ENCODE assay signal across 15 cellular contexts in genomic region chr5:79193643-79194042, GRCh38.
DNase-seq lines count a peak whose midpoint lies in the region; ATAC-seq and TF ChIP-seq lines count a peak whose summit lies in the region.
"Had no signal": no experiment of that assay in that cellular context is flagged by ENCODE, and none has a peak within 500 bp of the region (broad histone marks: within the 10 kb centered on the region; RNA-seq: fewer than 3 reads in every experiment).

No MANE protein-coding gene starts in this region.

- peak; percentile 46 for DNase-seq in NK-92 treated with Interleukin-12 subunit alpha and Interleukin-12 subunit beta, amount 100 ng/mL, for 24 hours (lab: John Stamatoyannopoulos, UW)
- DNase-seq in NK-92 (lab: John Stamatoyannopoulos, UW; ENCODE audit: unreplicated experiment) (no peak), adipocyte (ENCODE audit: low read depth) (peak; percentile 36), foreskin fibroblast (peak; percentile 10 to 56), KG1 (lab: John Stamatoyannopoulos, UW) (no peak), NCI-H82 treated with DMSO at 0.1 percent for 48 hours (lab: John Stamatoyannopoulos, UW; ENCODE audit: unreplicated experiment) (no peak), COLO829 (ENCODE audit: low spot score) (no peak)
- DNase-seq: activated CD8-positive, alpha-beta memory T cell treated with anti-CD3 and anti-CD28 coated beads, Interleukin-2, amount 10 ng/mL, durations not matched to agents 7 days and 5 days; activated naive CD4-positive, alpha-beta T cell treated with Interleukin-2 at 50 U/mL for 16 hours; central memory CD4-positive, alpha-beta T cell; erythroblast; NCI-H1092; transverse colon had no signal

- no peak for TF ChIP-seq CTCF in foreskin fibroblast (IDR thresholded peaks at IDR 0.05; ENCODE audit: low read depth, low read length)

- no peaks in the 10 kb centered on the region for H3K9me3 ChIP-seq in adipocyte (ENCODE audit: control insufficient read depth, low read length)
- H3K9me3 ChIP-seq: SJSA1, transverse colon had no signal

- H3K4me1 ChIP-seq in adipocyte (ENCODE audit: control insufficient read depth, insufficient read depth, low read length): peaks cover 11% of the 10 kb centered on the region
- H3K4me1 ChIP-seq: SJSA1, transverse colon had no signal

- H3K36me3 ChIP-seq in adipocyte (ENCODE audit: control insufficient read depth, insufficient read depth, low read length, severe bottlenecking): no peaks in the 10 kb centered on the region
- H3K36me3 ChIP-seq: SJSA1, transverse colon had no signal

- no peak overlapping the region for H3K9ac ChIP-seq in adipocyte (ENCODE audit: low read length)

- H3K4me3 ChIP-seq in adipocyte (ENCODE audit: low read length): no peak overlapping the region
- no peak overlapping the region for H3K4me3 ChIP-seq in foreskin fibroblast (ENCODE audit: low read depth in 1 of 2, low read length in 2 of 2)
- H3K4me3 ChIP-seq: SJSA1, transverse colon had no signal

- no peaks in the 10 kb centered on the region for H3K27me3 ChIP-seq in adipocyte (replicated peaks; ENCODE audit: control insufficient read depth, insufficient read depth, low read length)
- H3K27me3 ChIP-seq: SJSA1, transverse colon had no signal

- no peak for ATAC-seq in GM18867 (IDR thresholded peaks at IDR 0.05; ENCODE audit: unreplicated experiment)
- ATAC-seq: activated CD8-positive, alpha-beta memory T cell treated with anti-CD3 and anti-CD28 coated beads, Interleukin-2, amount 10 ng/mL, durations not matched to agents 7 days and 5 days had no signal

Comparison
In these comparisons a context has a peak if more than half of its experiments do, and no peak if none do; other contexts are left out.
1. DNase-seq: peak in NK-92 treated with Interleukin-12 subunit alpha and Interleukin-12 subunit beta, amount 100 ng/mL, for 24 hours (single experiment), adipocyte (single experiment) and foreskin fibroblast (2 of 2); none in NK-92 (single experiment), KG1 (single experiment), NCI-H82 treated with DMSO at 0.1 percent for 48 hours (single experiment) and COLO829 (single experiment).